Comparison of ENCODE assay signal across 8 cellular contexts in the genomic region with DNA sequence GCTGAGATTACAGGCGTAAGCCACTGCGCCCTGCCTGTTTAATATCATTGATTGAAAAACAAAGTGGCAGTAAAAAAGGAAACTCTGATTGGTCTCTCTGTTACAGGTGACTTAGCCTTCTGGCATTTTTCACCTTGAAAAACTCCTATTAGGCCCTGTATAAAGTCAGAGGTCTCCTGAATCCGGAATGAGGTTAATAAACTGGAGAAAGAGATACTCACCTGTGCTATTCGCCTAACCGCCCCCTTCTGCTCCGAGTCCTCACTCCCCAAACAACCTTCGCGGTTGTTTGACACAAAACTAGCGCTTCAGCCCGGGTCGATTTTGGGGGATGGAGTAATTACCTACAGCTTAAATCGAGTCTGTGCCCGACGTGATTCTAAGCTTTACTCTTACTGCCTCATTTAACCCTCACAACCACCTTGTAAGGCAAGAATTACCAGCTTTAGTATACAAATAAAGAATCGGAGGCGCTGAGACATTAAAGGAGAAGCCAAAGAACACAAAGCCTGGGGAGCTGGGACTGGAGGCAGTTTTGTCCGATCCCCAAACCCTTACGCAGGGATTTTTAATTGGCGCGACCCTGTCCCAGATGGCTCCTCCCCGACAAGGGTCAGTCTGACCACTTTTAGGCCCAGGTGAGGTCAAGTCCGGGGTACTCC. TPM values are rescaled to one million over a fixed set of nuclear protein-coding genes. Genes with fewer than 3 reads are reported as not detected.
DNase-seq lines count a peak whose midpoint lies in the region; ATAC-seq and TF ChIP-seq lines count a peak whose summit lies in the region.

No MANE protein-coding gene starts in this region.

- no peaks in the 10 kb centered on the region for H3K4me1 Mint-ChIP-seq in memory B cell

- no peaks in the 10 kb centered on the region for H4K20me1 ChIP-seq in mammary epithelial cell (ENCODE audit: insufficient read depth, low read length)

- H3K9me3 Mint-ChIP-seq in memory B cell: no peaks in the 10 kb centered on the region

- no peaks in the 10 kb centered on the region for H3K27me3 ChIP-seq in right atrium auricular region
- no peaks in the 10 kb centered on the region for H3K27me3 ChIP-seq in mammary epithelial cell (ENCODE audit: insufficient read depth, low read length)
- H3K27me3 ChIP-seq in aorta (ENCODE audit: control insufficient read depth in 1 of 2, insufficient read depth in 2 of 2, low read length in 1 of 2): no peaks in the 10 kb centered on the region

- peak overlapping the region; percentile 98 for H3K4me2 ChIP-seq in mammary epithelial cell (ENCODE audit: insufficient read depth, low read depth, low read length)

- no peaks in the 10 kb centered on the region for H3K27me3 Mint-ChIP-seq in memory B cell

- dilution Hi-C loops in mammary epithelial cell (cut with HindIII; ENCODE audit: low sequenced_read_pairs): no loop called here

- peak overlapping the region; percentile 100 for H2AFZ ChIP-seq in mammary epithelial cell (ENCODE audit: low read depth, low read length)

- H3K27ac ChIP-seq in right atrium auricular region: peak overlapping the region; percentile 87 to 88
- peak overlapping the region; percentile 86 for H3K27ac ChIP-seq in mammary epithelial cell (ENCODE audit: insufficient read depth, low read depth, low read length)
- H3K27ac ChIP-seq in aorta (ENCODE audit: low read depth in 1 of 2, low read length in 2 of 2): peak overlapping the region; percentile 43 to 71

- H3K4me3 ChIP-seq in right atrium auricular region (peak overlapping the region; percentile 68 to 71), mammary epithelial cell (replicated peaks in 1 of 3; ENCODE audit: insufficient read depth in 1 of 3, low read depth in 2 of 3, low read length in 3 of 3) (peak overlapping the region; percentile 70 to 84 (median 79)), aorta (ENCODE audit: low read length in 2 of 2) (peak overlapping the region; percentile 38 to 58)

- peak overlapping the region; percentile 96 for H3K27ac Mint-ChIP-seq in memory B cell

- H3K4me3 Mint-ChIP-seq in memory B cell: peak overlapping the region; percentile 97

- in situ Hi-C loops in mammary epithelial cell (cut with MboI; ENCODE audit: low sequenced_read_pairs in 2 of 2): loop anchor here (5.0 to 10.0 kb wide), 2 partner anchors 331 to 334 kb away; no protein-coding TSS in a partner anchor

- peaks cover 1% of the 10 kb centered on the region for H3K36me3 Mint-ChIP-seq in memory B cell

- peaks cover 0 to 15% of the 10 kb centered on the region in 2 donors for H3K4me1 ChIP-seq in right atrium auricular region
- peaks cover 3% of the 10 kb centered on the region for H3K4me1 ChIP-seq in mammary epithelial cell (ENCODE audit: insufficient read depth, low read length)
- no peaks in the 10 kb centered on the region for H3K4me1 ChIP-seq in aorta (ENCODE audit: control insufficient read depth in 1 of 2, insufficient read depth in 2 of 2, low read length in 2 of 2)

- peak overlapping the region; percentile 87 for H3K9ac ChIP-seq in mammary epithelial cell (ENCODE audit: insufficient read depth, low read length)

- TF ChIP-seq CTCF in right atrium auricular region (IDR thresholded peaks at IDR 0.05): no peak
- TF ChIP-seq CTCF in mammary epithelial cell (conservative IDR thresholded peaks at IDR 0.05 in 1 of 2, IDR thresholded peaks at IDR 0.05 in 1 of 2; ENCODE audit: extremely low read depth in 1 of 2, insufficient read depth in 1 of 2, low read depth in 1 of 2, low read length in 2 of 2): no peak

- no peaks in the 10 kb centered on the region for H3K79me2 ChIP-seq in mammary epithelial cell (ENCODE audit: insufficient read depth, low read length)

- CTCF ChIA-PET in mammary epithelial cell (lab: Charles Lee; ENCODE audit: low non-redundant PET): interaction anchor here (0.6 to 1.8 kb wide), 3 partner anchors 176 to 342 kb away, joined by 3 to 19 read pairs (median 3); no protein-coding TSS in a partner anchor

- intact Hi-C loops in Right ventricle myocardium superior (cut with DNase I): loop anchor here (2.0 kb wide), 1 partner anchor 321 kb away; no protein-coding TSS in a partner anchor
- intact Hi-C loops in mammary epithelial cell (cut with micrococcal nuclease): loop anchor here (1.0 to 10.0 kb wide), 11 partner anchors 101 to 731 kb away; partner anchors contain the start of genes ARMC8 and PIK3CB
- intact Hi-C loops in aorta (cut with DNase I): loop anchor here in 1 of 2 donors (1.0 to 10.0 kb wide), 5 partner anchors 101 to 322 kb away; partner anchors contain the start of gene MRAS

- 15% methylated on average over 19 of the region's 22 CpGs for WGBS in mammary epithelial cell (ENCODE audit: low coverage, missing lambda C conversion rate)
- WGBS in aorta, 2 donors: 6% methylated on average over 22 of the region's 22 CpGs

- TSS peak; percentile 86 for BruUV-seq in mammary epithelial cell (replicated peaks; lab: Mats Ljungman, UMichigan)

- DNase-seq in right atrium auricular region (ENCODE audit: low spot score) (no peak), Right ventricle myocardium superior (no peak), mammary epithelial cell (no peak), memory B cell (ENCODE audit: low spot score in 2 of 2) (no peak), aorta (no peak), NCI-H1092 (lab: John Stamatoyannopoulos, UW) (no peak), NCI-H774 (lab: John Stamatoyannopoulos, UW) (no peak)
- no peak for DNase-seq in activated CD4-positive, CD25-positive, alpha-beta regulatory T cell treated with anti-CD3 and anti-CD28 coated beads, Interleukin-2, amount 50 U/mL, for 72 hours

- no peaks in the 10 kb centered on the region for H3K36me3 ChIP-seq in right atrium auricular region
- H3K36me3 ChIP-seq in mammary epithelial cell (ENCODE audit: insufficient read depth, low read length): peaks cover 3% of the 10 kb centered on the region
- H3K36me3 ChIP-seq in aorta (ENCODE audit: control insufficient read depth in 1 of 2, insufficient read depth in 2 of 2, low read length in 1 of 2): no peaks in the 10 kb centered on the region

- H3K9me3 ChIP-seq in right atrium auricular region (no peaks in the 10 kb centered on the region), mammary epithelial cell (replicated peaks; ENCODE audit: insufficient read depth, low read length) (no peaks in the 10 kb centered on the region), aorta (ENCODE audit: control insufficient read depth, low read length) (no peaks in the 10 kb centered on the region)

- ATAC-seq in Right ventricle myocardium superior (ENCODE audit: poor library complexity): no peak
- ATAC-seq in memory B cell (ENCODE audit: low read depth): no peak
- ATAC-seq in aorta (ENCODE audit: low FRiP score): peak; percentile 8

RNA-seq across cellular contexts. Expression of gene CEP70, which starts 0.4 kb away (rescaled TPM):
- total RNA-seq in right atrium auricular region (10 to 100 TPM; 18.9 to 24.3 TPM), Right ventricle myocardium superior (19.0 TPM), mammary epithelial cell (10 to 100 TPM; 18.7 to 19.5 TPM), aorta (10 to 100 TPM; 27.9 to 49.5 TPM)
- polyA plus RNA-seq in mammary epithelial cell (5.3 TPM), aorta (10 to 100 TPM; 14.6 to 15.0 TPM)
- polyA minus RNA-seq in mammary epithelial cell: 1.3 TPM

RNA-seq across cellular contexts. Expression of gene FAIM, which starts 15.0 kb away (rescaled TPM):
- total RNA-seq in right atrium auricular region (1 to 10 TPM; 2.6 to 3.7 TPM), Right ventricle myocardium superior (1.9 TPM), mammary epithelial cell (10 to 100 TPM in 1 of 2 donors, 1 to 10 TPM in 1; 9.7 to 18.2 TPM), aorta (10 to 100 TPM in 1 of 2 donors, 1 to 10 TPM in 1; 7.0 to 12.6 TPM)
- polyA plus RNA-seq in mammary epithelial cell (4.4 TPM), aorta (10 to 100 TPM; 22.2 to 32.2 TPM)
- polyA minus RNA-seq in mammary epithelial cell: 3.3 TPM
